In the genomic region with DNA sequence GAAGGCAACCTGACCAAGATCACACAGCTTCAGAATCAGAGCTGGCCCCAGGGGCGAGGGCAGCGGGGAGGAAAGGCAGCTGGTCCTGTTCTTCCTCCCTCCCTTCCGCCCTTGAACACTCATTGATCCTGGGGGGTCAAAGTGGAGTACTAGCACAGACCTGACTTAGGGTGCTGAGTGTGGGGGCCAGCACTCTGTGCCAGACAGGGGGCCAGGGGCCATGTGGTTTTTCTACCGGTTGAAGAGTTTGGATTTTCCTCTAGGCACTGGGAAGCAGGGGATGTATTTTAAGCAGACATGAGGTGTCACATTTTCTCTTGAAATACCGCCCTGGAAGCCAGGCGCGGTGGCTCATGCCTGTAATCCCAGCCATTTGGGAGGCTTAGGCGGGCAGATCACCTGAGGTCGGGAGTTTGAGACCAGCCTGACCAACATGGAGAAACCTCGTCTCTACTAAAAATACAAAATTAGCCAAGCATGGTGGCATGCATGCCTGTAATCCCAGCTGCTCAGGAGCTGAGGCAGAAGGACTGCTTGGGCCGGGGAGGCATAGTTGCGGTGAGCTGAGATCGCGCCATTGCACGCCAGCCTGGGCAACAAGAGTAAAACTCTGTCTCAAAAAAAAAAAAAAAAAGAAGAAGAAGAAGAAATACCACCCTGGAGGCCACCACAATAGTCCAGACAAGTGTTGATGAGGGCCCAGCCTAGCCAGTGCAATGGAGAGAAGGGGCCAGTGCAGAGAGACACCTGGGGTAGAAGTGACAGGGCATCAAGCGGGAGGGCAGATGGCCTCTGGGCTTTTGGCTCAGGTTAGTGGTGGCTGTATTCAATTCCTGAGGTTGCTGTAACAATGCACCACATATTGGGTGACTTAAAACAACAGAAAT, we compare ENCODE assay signal across 22 cellular contexts. TPM values are rescaled to one million over a fixed set of nuclear protein-coding genes. Genes with fewer than 3 reads are reported as not detected.
DNase-seq lines count a peak whose midpoint lies in the region; ATAC-seq and TF ChIP-seq lines count a peak whose summit lies in the region.
"Had no signal": no experiment of that assay in that cellular context is flagged by ENCODE, and none has a peak within 500 bp of the region (broad histone marks: within the 10 kb centered on the region; RNA-seq: fewer than 3 reads in every experiment).

No MANE protein-coding gene starts in this region.

- no peaks in the 10 kb centered on the region for H3K4me1 Mint-ChIP-seq in activated CD4-positive, alpha-beta T cell treated with anti-CD3 and anti-CD28 coated beads, Interleukin-2, amount 10 ng/mL, durations not matched to agents 7 days and 5 days
- peaks cover 8% of the 10 kb centered on the region for H3K4me1 Mint-ChIP-seq in activated CD4-positive, alpha-beta T cell treated with anti-CD3 and anti-CD28 coated beads, Interleukin-2, amount 10 ng/mL, durations not matched to agents 24 days and 14 days

- POLR2A ChIA-PET in activated CD4-positive, alpha-beta T cell treated with anti-CD3 and anti-CD28 coated beads, Interleukin-2, amount 10 ng/mL, durations not matched to agents 7 days and 5 days (lab: Charles Lee) = no interaction called here

- peak overlapping the region; percentile 36 for H3K27ac Mint-ChIP-seq in activated CD4-positive, alpha-beta T cell treated with anti-CD3 and anti-CD28 coated beads, Interleukin-2, amount 10 ng/mL, durations not matched to agents 7 days and 5 days
- H3K27ac Mint-ChIP-seq in activated CD4-positive, alpha-beta T cell treated with anti-CD3 and anti-CD28 coated beads, Interleukin-2, amount 10 ng/mL, durations not matched to agents 24 days and 14 days = no peak overlapping the region

- DNase-seq in activated CD4-positive, alpha-beta T cell treated with anti-CD3 and anti-CD28 coated beads, Interleukin-2, amount 10 ng/mL, durations not matched to agents 7 days and 5 days = no peak
- no peak for DNase-seq in activated CD4-positive, alpha-beta T cell treated with anti-CD3 and anti-CD28 coated beads, Interleukin-2, amount 10 ng/mL, durations not matched to agents 24 days and 14 days
- peak; percentile 39 for DNase-seq in islet precursor cell
- DNase-seq in gastrocnemius medialis = peak; percentile 47 to 58
- no peak for DNase-seq in BE2C
- no peak for DNase-seq in stimulated activated naive CD4-positive, alpha-beta T cell (lab: John Stamatoyannopoulos, UW)
- no peak for DNase-seq in SIG-M5 (lab: John Stamatoyannopoulos, UW)
- DNase-seq: 8988T; C1 segment of cervical spinal cord; DND-41; GDM1; KBM-7; NCI-H1048; NCI-H1436 treated with DMSO at 0.1 percent for 48 hours; NCI-H2029 treated with DMSO at 0.1 percent for 48 hours; NCI-H2171 treated with DMSO at 0.1 percent for 48 hours; NCI-H446 treated with DMSO at 0.1 percent for 48 hours; NK-92 treated with Interleukin-12 subunit alpha and Interleukin-12 subunit beta, amount 100 ng/mL, for 24 hours; OCI-M1 had no signal

- H3K4me3 ChIP-seq in BLaER1 treated with 17β-estradiol and CSF1 and Interleukin-3, amounts not matched to agents 10 nM and 100 nM = no peak overlapping the region
- no peak overlapping the region for H3K4me3 ChIP-seq in gastrocnemius medialis
- H3K4me3 ChIP-seq in BE2C (ENCODE audit: low read depth, low read length) = no peak overlapping the region

- peak in 1 of 2 donors; percentile 30 for TF ChIP-seq POLR2A in gastrocnemius medialis (IDR thresholded peaks at IDR 0.05)

- peak; percentile 31 to 66 for ATAC-seq in gastrocnemius medialis

- CTCF ChIA-PET in activated CD4-positive, alpha-beta T cell treated with anti-CD3 and anti-CD28 coated beads, Interleukin-2, amount 10 ng/mL, durations not matched to agents 7 days and 5 days (lab: Charles Lee) = interaction anchor here (0.5 to 0.7 kb wide), 3 partner anchors 25 to 1380 kb away, joined by 3 to 4 read pairs (median 3); partner anchors contain the start of genes LRRC46 and MRPL10

- H3K4me3 Mint-ChIP-seq in activated CD4-positive, alpha-beta T cell treated with anti-CD3 and anti-CD28 coated beads, Interleukin-2, amount 10 ng/mL, durations not matched to agents 7 days and 5 days = no peak overlapping the region
- no peak overlapping the region for H3K4me3 Mint-ChIP-seq in activated CD4-positive, alpha-beta T cell treated with anti-CD3 and anti-CD28 coated beads, Interleukin-2, amount 10 ng/mL, durations not matched to agents 24 days and 14 days

- H3K9me3 ChIP-seq in BLaER1 treated with 17β-estradiol and CSF1 and Interleukin-3, amounts not matched to agents 10 nM and 100 nM (replicated peaks in 1 of 11) = no peaks in the 10 kb centered on the region
- H3K9me3 ChIP-seq in gastrocnemius medialis (no peaks in the 10 kb centered on the region), BE2C (no peaks in the 10 kb centered on the region)

- H3K4me2 ChIP-seq in BLaER1 treated with 17β-estradiol and CSF1 and Interleukin-3, amounts not matched to agents 10 nM and 100 nM = peak overlapping the region; percentile 41 to 89 (median 68); a peak in 18 of 22 replicates

- H3K36me3 Mint-ChIP-seq in activated CD4-positive, alpha-beta T cell treated with anti-CD3 and anti-CD28 coated beads, Interleukin-2, amount 10 ng/mL, durations not matched to agents 7 days and 5 days (ENCODE audit: low read depth) = peaks cover 12% of the 10 kb centered on the region
- peaks cover 21% of the 10 kb centered on the region for H3K36me3 Mint-ChIP-seq in activated CD4-positive, alpha-beta T cell treated with anti-CD3 and anti-CD28 coated beads, Interleukin-2, amount 10 ng/mL, durations not matched to agents 24 days and 14 days (ENCODE audit: low read depth)

- peak overlapping the region in 4 of 11 experiments; percentile 10 to 56 (median 32); a peak in 5 of 22 replicates for H3K27ac ChIP-seq in BLaER1 treated with 17β-estradiol and CSF1 and Interleukin-3, amounts not matched to agents 10 nM and 100 nM
- peak overlapping the region; percentile 61 to 86 (median 74) for H3K27ac ChIP-seq in gastrocnemius medialis

- peaks cover 39 to 48% (median 44%) of the 10 kb centered on the region in 11 experiments for H3K36me3 ChIP-seq in BLaER1 treated with 17β-estradiol and CSF1 and Interleukin-3, amounts not matched to agents 10 nM and 100 nM
- H3K36me3 ChIP-seq in gastrocnemius medialis (peaks cover 0 to 16% of the 10 kb centered on the region in 2 donors), BE2C (peaks cover 21% of the 10 kb centered on the region)

- H3K27me3 Mint-ChIP-seq in activated CD4-positive, alpha-beta T cell treated with anti-CD3 and anti-CD28 coated beads, Interleukin-2, amount 10 ng/mL, durations not matched to agents 7 days and 5 days = no peaks in the 10 kb centered on the region
- peaks cover 2% of the 10 kb centered on the region for H3K27me3 Mint-ChIP-seq in activated CD4-positive, alpha-beta T cell treated with anti-CD3 and anti-CD28 coated beads, Interleukin-2, amount 10 ng/mL, durations not matched to agents 24 days and 14 days

- in situ Hi-C loops in gastrocnemius medialis (cut with MboI; ENCODE audit: low sequenced_read_pairs in 4 of 4) = loop anchor here in 1 of 4 donors (10.0 kb wide), 1 partner anchor 111 kb away; the partner anchor contains the start of gene TBKBP1

- peaks cover 9 to 57% (median 38%) of the 10 kb centered on the region in 10 experiments for H3K4me1 ChIP-seq in BLaER1 treated with 17β-estradiol and CSF1 and Interleukin-3, amounts not matched to agents 10 nM and 100 nM
- peaks cover 0 to 28% of the 10 kb centered on the region in 2 donors for H3K4me1 ChIP-seq in gastrocnemius medialis
- peaks cover 9% of the 10 kb centered on the region for H3K4me1 ChIP-seq in BE2C

- TF ChIP-seq CTCF in gastrocnemius medialis (IDR thresholded peaks at IDR 0.05 in 4 of 5, conservative IDR thresholded peaks at IDR 0.05 in 1 of 5) (no peak), BE2C (IDR thresholded peaks at IDR 0.05; ENCODE audit: low read depth, low read length) (no peak)

- H3K27me3 ChIP-seq in BLaER1 treated with 17β-estradiol and CSF1 and Interleukin-3, amounts not matched to agents 10 nM and 100 nM = no peaks in the 10 kb centered on the region
- H3K27me3 ChIP-seq in gastrocnemius medialis = no peaks in the 10 kb centered on the region
- H3K27me3 ChIP-seq in BE2C = 0 out of 2 replicates have a peak, but pooled peaks cover 3% of the 10 kb centered on the region

- H3K9ac ChIP-seq in BLaER1 treated with 17β-estradiol and CSF1 and Interleukin-3, amounts not matched to agents 10 nM and 100 nM = peak overlapping the region in 4 of 11 experiments; percentile 11 to 40 (median 22); a peak in 4 of 22 replicates

- no peaks in the 10 kb centered on the region for H3K9me3 Mint-ChIP-seq in activated CD4-positive, alpha-beta T cell treated with anti-CD3 and anti-CD28 coated beads, Interleukin-2, amount 10 ng/mL, durations not matched to agents 7 days and 5 days
- H3K9me3 Mint-ChIP-seq in activated CD4-positive, alpha-beta T cell treated with anti-CD3 and anti-CD28 coated beads, Interleukin-2, amount 10 ng/mL, durations not matched to agents 24 days and 14 days = no peaks in the 10 kb centered on the region

- intact Hi-C loops in activated CD4-positive, alpha-beta T cell treated with anti-CD3 and anti-CD28 coated beads, Interleukin-2, amount 10 ng/mL, durations not matched to agents 24 days and 14 days (cut with micrococcal nuclease) = no loop called here
- intact Hi-C loops in gastrocnemius medialis (cut with DNase I; ENCODE audit: low total_unique reads) = loop anchor here (10.0 kb wide), 1 partner anchor 111 kb away; the partner anchor contains the start of gene TBKBP1

- peaks cover 0 to 65% (median 0%) of the 10 kb centered on the region in 11 experiments; a peak in 7 of 22 replicates for H4K20me1 ChIP-seq in BLaER1 treated with 17β-estradiol and CSF1 and Interleukin-3, amounts not matched to agents 10 nM and 100 nM

RNA-seq across cellular contexts. Expression of gene OSBPL7, which starts 15.3 kb away (rescaled TPM):
- 10 to 100 TPM; 40.8 to 43.8 TPM for total RNA-seq in activated CD4-positive, alpha-beta T cell treated with anti-CD3 and anti-CD28 coated beads, Interleukin-2, amount 10 ng/mL, durations not matched to agents 7 days and 5 days
- total RNA-seq in activated CD4-positive, alpha-beta T cell treated with anti-CD3 and anti-CD28 coated beads, Interleukin-2, amount 10 ng/mL, durations not matched to agents 24 days and 14 days = 18.1 and 18.4 TPM in 2 replicates
- 1 to 10 TPM in 3 of 4 donors, under 1 TPM in 1; 0.89 to 4.6 (median 1.6) TPM for total RNA-seq in gastrocnemius medialis
- 17.3 TPM for polyA plus RNA-seq in BE2C (2012; ENCODE audit: insufficient read depth, insufficient read length, low read depth)

RNA-seq across cellular contexts. Expression of gene MRPL10, which starts 25.1 kb away (rescaled TPM):
- total RNA-seq in activated CD4-positive, alpha-beta T cell treated with anti-CD3 and anti-CD28 coated beads, Interleukin-2, amount 10 ng/mL, durations not matched to agents 7 days and 5 days = 10 to 100 TPM; 46.9 to 51.9 TPM
- 55.0 and 58.3 TPM in 2 replicates for total RNA-seq in activated CD4-positive, alpha-beta T cell treated with anti-CD3 and anti-CD28 coated beads, Interleukin-2, amount 10 ng/mL, durations not matched to agents 24 days and 14 days
- 10 to 100 TPM; 38.6 to 76.5 (median 49.6) TPM for total RNA-seq in gastrocnemius medialis
- polyA plus RNA-seq in BE2C (2012; ENCODE audit: insufficient read depth, insufficient read length, low read depth) = 120 TPM

RNA-seq across cellular contexts. Expression of gene LRRC46, which starts 25.2 kb away (rescaled TPM):
- total RNA-seq in activated CD4-positive, alpha-beta T cell treated with anti-CD3 and anti-CD28 coated beads, Interleukin-2, amount 10 ng/mL, durations not matched to agents 7 days and 5 days = 1 to 10 TPM in 1 of 2 experiments, under 1 TPM in 1; 0.79 to 1.4 TPM
- total RNA-seq in activated CD4-positive, alpha-beta T cell treated with anti-CD3 and anti-CD28 coated beads, Interleukin-2, amount 10 ng/mL, durations not matched to agents 24 days and 14 days = 0.33 and 0.44 TPM in 2 replicates
- under 1 TPM in 1 of 4 donors, not detected in 3; 0.20 TPM for total RNA-seq in gastrocnemius medialis
- polyA plus RNA-seq in BE2C (2012; ENCODE audit: insufficient read depth, insufficient read length, low read depth) = 0.51 TPM
- total RNA-seq: H1, RPMI7951 had no signal

RNA-seq across cellular contexts. Expression of gene SCRN2, which starts 34.8 kb away (rescaled TPM):
- 10 to 100 TPM; 26.8 to 33.2 TPM for total RNA-seq in activated CD4-positive, alpha-beta T cell treated with anti-CD3 and anti-CD28 coated beads, Interleukin-2, amount 10 ng/mL, durations not matched to agents 7 days and 5 days
- 24.3 and 24.8 TPM in 2 replicates for total RNA-seq in activated CD4-positive, alpha-beta T cell treated with anti-CD3 and anti-CD28 coated beads, Interleukin-2, amount 10 ng/mL, durations not matched to agents 24 days and 14 days
- 10 to 100 TPM; 11.0 to 22.3 (median 16.8) TPM for total RNA-seq in gastrocnemius medialis
- 41.0 TPM for polyA plus RNA-seq in BE2C (2012; ENCODE audit: insufficient read depth, insufficient read length, low read depth)

RNA-seq across cellular contexts. Expression of gene SP6, which starts 44.7 kb away (rescaled TPM):
- not detected for total RNA-seq in activated CD4-positive, alpha-beta T cell treated with anti-CD3 and anti-CD28 coated beads, Interleukin-2, amount 10 ng/mL, durations not matched to agents 7 days and 5 days
- total RNA-seq in activated CD4-positive, alpha-beta T cell treated with anti-CD3 and anti-CD28 coated beads, Interleukin-2, amount 10 ng/mL, durations not matched to agents 24 days and 14 days = 0.05 TPM in 2 replicates
- under 1 TPM in 1 of 4 donors, not detected in 3; 0.16 TPM for total RNA-seq in gastrocnemius medialis
- 0.79 TPM for polyA plus RNA-seq in BE2C (2012; ENCODE audit: insufficient read depth, insufficient read length, low read depth)
- total RNA-seq: RPMI7951 had no signal

Comparison
In these comparisons a context has a peak if more than half of its experiments do, and no peak if none do; other contexts are left out.
1. DNase-seq: peak in islet precursor cell (single experiment) and gastrocnemius medialis (2 of 2); none in activated CD4-positive, alpha-beta T cell treated with anti-CD3 and anti-CD28 coated beads, Interleukin-2, amount 10 ng/mL, durations not matched to agents 7 days and 5 days (single experiment), activated CD4-positive, alpha-beta T cell treated with anti-CD3 and anti-CD28 coated beads, Interleukin-2, amount 10 ng/mL, durations not matched to agents 24 days and 14 days (single experiment), BE2C (single experiment), stimulated activated naive CD4-positive, alpha-beta T cell (0 of 6) and SIG-M5 (single experiment).